Comparison of ENCODE assay signal across 8 cellular contexts in genomic region chr15:88636039-88636438, GRCh38. TPM values are rescaled to one million over a fixed set of nuclear protein-coding genes. Genes with fewer than 3 reads are reported as not detected.
A peak's percentile ranks its signal among the peaks of the same experiment; 100 is the strongest.
DNase-seq lines count a peak whose midpoint lies in the region; ATAC-seq and TF ChIP-seq lines count a peak whose summit lies in the region.

No MANE protein-coding gene starts in this region.

- no peaks in the 10 kb centered on the region for H3K79me2 ChIP-seq in smooth muscle cell (ENCODE audit: low read depth)

- H3K27me3 ChIP-seq in duodenal mucosa (ENCODE audit: control insufficient read depth in 1 of 2, insufficient read depth in 2 of 2, low read length in 2 of 2): no peaks in the 10 kb centered on the region
- no peaks in the 10 kb centered on the region for H3K27me3 ChIP-seq in smooth muscle cell (ENCODE audit: low read depth)
- H3K27me3 ChIP-seq in ascending aorta: no peaks in the 10 kb centered on the region

- peak overlapping the region; percentile 37 for H3K4me3 ChIP-seq in duodenal mucosa (ENCODE audit: low read depth in 1 of 2, low read length in 2 of 2)
- no peak overlapping the region for H3K4me3 ChIP-seq in smooth muscle cell
- no peak overlapping the region for H3K4me3 ChIP-seq in ascending aorta

- H3K36me3 Mint-ChIP-seq in activated CD4-positive, alpha-beta T cell treated with anti-CD3 and anti-CD28 coated beads for 36 hours (ENCODE audit: low read depth): peaks cover 56% of the 10 kb centered on the region

- CTCF ChIA-PET in activated CD4-positive, alpha-beta T cell treated with anti-CD3 and anti-CD28 coated beads for 36 hours (lab: Charles Lee): interaction anchor here (0.7 to 2.7 kb wide), 4 partner anchors 11 to 50 kb away, joined by 4 to 25 read pairs (median 8); partner anchors contain the start of gene AEN

- intact Hi-C loops in activated CD4-positive, alpha-beta T cell treated with anti-CD3 and anti-CD28 coated beads for 36 hours (cut with DNase I, micrococcal nuclease): no loop called here
- intact Hi-C loops in ascending aorta (cut with DNase I): no loop called here

- peaks cover 37% of the 10 kb centered on the region for H4K20me1 ChIP-seq in smooth muscle cell (ENCODE audit: low read depth)

- peaks cover 17% of the 10 kb centered on the region for H3F3A ChIP-seq in smooth muscle cell (ENCODE audit: low read depth)

- ATAC-seq in activated CD4-positive, alpha-beta T cell treated with anti-CD3 and anti-CD28 coated beads for 36 hours: peak; percentile 10
- ATAC-seq in GM18858 (IDR thresholded peaks at IDR 0.05; ENCODE audit: unreplicated experiment): no peak
- ATAC-seq in GM21723 (IDR thresholded peaks at IDR 0.05; ENCODE audit: unreplicated experiment): no peak

- no peaks in the 10 kb centered on the region for H3K9me3 ChIP-seq in duodenal mucosa (ENCODE audit: control insufficient read depth in 1 of 2, low read length in 2 of 2)
- H3K9me3 ChIP-seq in smooth muscle cell (replicated peaks; ENCODE audit: low read depth): no peaks in the 10 kb centered on the region
- H3K9me3 ChIP-seq in ascending aorta: no peaks in the 10 kb centered on the region

- H3K4me1 ChIP-seq in duodenal mucosa (ENCODE audit: control insufficient read depth in 1 of 2, insufficient read depth in 2 of 2, low read length in 2 of 2) (peaks cover 40 to 45% of the 10 kb centered on the region in 2 donors), smooth muscle cell (ENCODE audit: low read depth) (peaks cover 9% of the 10 kb centered on the region), ascending aorta (peaks cover 0 to 15% of the 10 kb centered on the region in 2 donors)

- H3K36me3 ChIP-seq in duodenal mucosa (ENCODE audit: control insufficient read depth in 1 of 2, insufficient read depth in 2 of 2, low read length in 2 of 2) (peaks cover 0 to 14% of the 10 kb centered on the region in 2 donors), smooth muscle cell (ENCODE audit: low read depth) (peaks cover 5% of the 10 kb centered on the region), ascending aorta (peaks cover 10 to 22% of the 10 kb centered on the region in 2 donors)

- peak overlapping the region; percentile 59 for H3K27ac ChIP-seq in duodenal mucosa (ENCODE audit: low read depth, low read length)
- peak overlapping the region; percentile 72 for H3K27ac ChIP-seq in smooth muscle cell (ENCODE audit: low read depth)
- peak overlapping the region in 1 of 2 donors; percentile 43 for H3K27ac ChIP-seq in ascending aorta

- peak overlapping the region; percentile 98 for H3K27ac Mint-ChIP-seq in activated CD4-positive, alpha-beta T cell treated with anti-CD3 and anti-CD28 coated beads for 36 hours

- H3K9ac ChIP-seq in duodenal mucosa (ENCODE audit: low read depth in 1 of 2, low read length in 2 of 2) (peak overlapping the region; percentile 36 to 55), smooth muscle cell (ENCODE audit: low read depth) (peak overlapping the region; percentile 43)

- no peaks in the 10 kb centered on the region for H3K9me3 Mint-ChIP-seq in activated CD4-positive, alpha-beta T cell treated with anti-CD3 and anti-CD28 coated beads for 36 hours (ENCODE audit: low read depth)

- no peaks in the 10 kb centered on the region for H3K27me3 Mint-ChIP-seq in activated CD4-positive, alpha-beta T cell treated with anti-CD3 and anti-CD28 coated beads for 36 hours

- peaks cover 91% of the 10 kb centered on the region for H3K4me1 Mint-ChIP-seq in activated CD4-positive, alpha-beta T cell treated with anti-CD3 and anti-CD28 coated beads for 36 hours

- DNase-seq in activated CD4-positive, alpha-beta T cell treated with anti-CD3 and anti-CD28 coated beads for 36 hours: peak; percentile 80
- DNase-seq in smooth muscle cell (lab: John Stamatoyannopoulos, UW; ENCODE audit: unreplicated experiment) (no peak), ascending aorta (ENCODE audit: low spot score in 2 of 2) (no peak), superior temporal gyrus (ENCODE audit: extremely low spot score) (no peak)

- no peak overlapping the region for H3K4me2 ChIP-seq in smooth muscle cell

- peak overlapping the region; percentile 72 for H3K4me3 Mint-ChIP-seq in activated CD4-positive, alpha-beta T cell treated with anti-CD3 and anti-CD28 coated beads for 36 hours

- H2AFZ ChIP-seq in smooth muscle cell (ENCODE audit: low read depth): no peak overlapping the region

- TF ChIP-seq CTCF in smooth muscle cell (IDR thresholded peaks at IDR 0.05; ENCODE audit: borderline replicate concordance, insufficient read depth, poor library complexity, severe bottlenecking) (no peak), ascending aorta (IDR thresholded peaks at IDR 0.05) (no peak)

- WGBS in smooth muscle cell (ENCODE audit: low lambda C conversion rate): 73% methylated on average over 12 of the region's 12 CpGs

- POLR2A ChIA-PET in activated CD4-positive, alpha-beta T cell treated with anti-CD3 and anti-CD28 coated beads for 36 hours (lab: Charles Lee): interaction anchor here (0.6 to 2.0 kb wide), 4 partner anchors 12 to 1958 kb away, joined by 3 to 11 read pairs (median 4); partner anchors contain the start of gene AEN

- TF ChIP-seq POLR2A in GM19193 (IDR thresholded peaks at IDR 0.05; ENCODE audit: extremely low read depth, insufficient read depth, insufficient read length): peak; percentile 30

RNA-seq across cellular contexts. Expression of gene ISG20, which starts 2.8 kb away (rescaled TPM):
- 100 to 1,000 TPM; 107 to 120 TPM for total RNA-seq in activated CD4-positive, alpha-beta T cell treated with anti-CD3 and anti-CD28 coated beads for 36 hours
- total RNA-seq in smooth muscle cell: 0.81 and 1.2 TPM in 2 replicates
- polyA plus RNA-seq in smooth muscle cell: 1.1 and 2.6 TPM in 2 replicates
- total RNA-seq in ascending aorta: 5.3 TPM

RNA-seq across cellular contexts. Expression of gene AEN, which starts 14.9 kb away (rescaled TPM):
- total RNA-seq in activated CD4-positive, alpha-beta T cell treated with anti-CD3 and anti-CD28 coated beads for 36 hours: 10 to 100 TPM; 42.8 to 52.9 TPM
- total RNA-seq in smooth muscle cell (44.5 and 50.1 TPM in 2 replicates), ascending aorta (13.5 TPM)
- 53.3 and 57.6 TPM in 2 replicates for polyA plus RNA-seq in smooth muscle cell

Comparison
In these comparisons a context has a peak if more than half of its experiments do, and no peak if none do; other contexts are left out.
1. H3K4me3 ChIP-seq: peak in duodenal mucosa (2 of 2); none in smooth muscle cell (single experiment) and ascending aorta (0 of 2).
2. RNA of gene ISG20, which starts 2.8 kb away (total RNA-seq): 107 to 120 TPM in activated CD4-positive, alpha-beta T cell treated with anti-CD3 and anti-CD28 coated beads for 36 hours; 5.3 TPM in ascending aorta (single experiment) and 0.81 to 1.2 TPM in smooth muscle cell; every median in the first group is over 10 times any median in the second.